Comparison of ENCODE assay signal across 18 cellular contexts in genomic region chr19:49155005-49155826, GRCh38. TPM values are rescaled to one million over a fixed set of nuclear protein-coding genes. Genes with fewer than 3 reads are reported as not detected.
DNase-seq lines count a peak whose midpoint lies in the region; ATAC-seq, FAIRE-seq and TF ChIP-seq lines count a peak whose summit lies in the region.
"Had no signal": no experiment of that assay in that cellular context is flagged by ENCODE, and none has a peak within 500 bp of the region (broad histone marks: within the 10 kb centered on the region; RNA-seq: fewer than 3 reads in every experiment).

Gene HRC, minus strand, starts transcription at chr19:49155396. Its CDS starts 159 bp downstream, at chr19:49155237.

- no peaks in the 10 kb centered on the region for H3K36me3 Mint-ChIP-seq in activated naive CD8-positive, alpha-beta T cell
- H3K36me3 Mint-ChIP-seq in activated naive CD8-positive, alpha-beta T cell treated with anti-CD3 and anti-CD28 coated beads, Interleukin-2, amount 50 U/mL, for 24 hours (ENCODE audit: low read depth) = no peaks in the 10 kb centered on the region
- peaks cover 12% of the 10 kb centered on the region for H3K36me3 Mint-ChIP-seq in nephron progenitor cell (ENCODE audit: low read depth)

- TF ChIP-seq CTCF in cardiac muscle cell (IDR thresholded peaks at IDR 0.05; ENCODE audit: low read depth, low read length) (no peak), nephron progenitor cell (IDR thresholded peaks at IDR 0.05) (no peak), vagina (IDR thresholded peaks at IDR 0.05) (no peak)

- H3K9me3 Mint-ChIP-seq in activated naive CD8-positive, alpha-beta T cell (ENCODE audit: low read depth) = no peaks in the 10 kb centered on the region
- no peaks in the 10 kb centered on the region for H3K9me3 Mint-ChIP-seq in activated naive CD8-positive, alpha-beta T cell treated with anti-CD3 and anti-CD28 coated beads, Interleukin-2, amount 50 U/mL, for 24 hours
- peaks cover 20% of the 10 kb centered on the region for H3K9me3 Mint-ChIP-seq in nephron progenitor cell

- peak within 1 kb of the TSS; percentile 41 for H3K27ac Mint-ChIP-seq in activated naive CD8-positive, alpha-beta T cell
- no peak within 1 kb of the TSS for H3K27ac Mint-ChIP-seq in activated naive CD8-positive, alpha-beta T cell treated with anti-CD3 and anti-CD28 coated beads, Interleukin-2, amount 50 U/mL, for 24 hours
- peak within 1 kb of the TSS; percentile 97 for H3K27ac Mint-ChIP-seq in nephron progenitor cell

- no peak for DNase-seq in activated naive CD8-positive, alpha-beta T cell treated with anti-CD3 and anti-CD28 coated beads, Interleukin-2, amount 50 U/mL, for 24 hours
- DNase-seq in cardiac muscle cell (ENCODE audit: low read depth in 1 of 2, low spot score in 1 of 2) (peak in 1 of 2 donors; percentile 89), nephron progenitor cell (peak; percentile 56), vagina (ENCODE audit: extremely low spot score in 2 of 2) (no peak), frontal cortex (ENCODE audit: low spot score in 2 of 2) (no peak), AG20443 (ENCODE audit: low spot score) (no peak)
- DNase-seq: activated CD4-positive, alpha-beta T cell treated with anti-CD3 and anti-CD28 coated beads, Interleukin-2, amount 50 U/mL, for 1 hour; COR-L47; effector CD8-positive, alpha-beta T cell; foreskin fibroblast; NCI-H2029; stimulated activated naive CD4-positive, alpha-beta T cell; T-helper 9 cell had no signal

- H3K27me3 ChIP-seq in cardiac muscle cell (no peaks in the 10 kb centered on the region), vagina (no peaks in the 10 kb centered on the region)

- no peak for ATAC-seq in activated naive CD8-positive, alpha-beta T cell treated with anti-CD3 and anti-CD28 coated beads, Interleukin-2, amount 50 U/mL, for 24 hours
- ATAC-seq in HG03354 (IDR thresholded peaks at IDR 0.05; ENCODE audit: poor library complexity, severe bottlenecking, unreplicated experiment) = no peak
- ATAC-seq: A549 had no signal

- no peak for TF ChIP-seq POLR2A in vagina (IDR thresholded peaks at IDR 0.05)

- FAIRE-seq in frontal cortex (lab: Jason Lieb, UNC) = no peak
- FAIRE-seq: A549, GM19239, keratinocyte had no signal

- H3K4me3 Mint-ChIP-seq in activated naive CD8-positive, alpha-beta T cell = no peak within 1 kb of the TSS
- H3K4me3 Mint-ChIP-seq in activated naive CD8-positive, alpha-beta T cell treated with anti-CD3 and anti-CD28 coated beads, Interleukin-2, amount 50 U/mL, for 24 hours = no peak within 1 kb of the TSS
- H3K4me3 Mint-ChIP-seq in nephron progenitor cell = peak within 1 kb of the TSS; percentile 75

- H3K27ac ChIP-seq in cardiac muscle cell (peak within 1 kb of the TSS; percentile 88), vagina (peak within 1 kb of the TSS; percentile 39)
- H3K27ac ChIP-seq: A549 had no signal

- H3K9me3 ChIP-seq in cardiac muscle cell (ENCODE audit: low read depth) (no peaks in the 10 kb centered on the region), vagina (no peaks in the 10 kb centered on the region)
- H3K9me3 ChIP-seq: A549 had no signal

- peaks cover 35% of the 10 kb centered on the region for H3K27me3 Mint-ChIP-seq in activated naive CD8-positive, alpha-beta T cell
- peaks cover 72% of the 10 kb centered on the region for H3K27me3 Mint-ChIP-seq in activated naive CD8-positive, alpha-beta T cell treated with anti-CD3 and anti-CD28 coated beads, Interleukin-2, amount 50 U/mL, for 24 hours
- peaks cover 30% of the 10 kb centered on the region for H3K27me3 Mint-ChIP-seq in nephron progenitor cell (ENCODE audit: low read depth, poor library complexity)

- H3K4me3 ChIP-seq in cardiac muscle cell (peak within 1 kb of the TSS; percentile 23), vagina (no peak within 1 kb of the TSS)
- H3K4me3 ChIP-seq: A549 had no signal

- H3K4me1 ChIP-seq in cardiac muscle cell (ENCODE audit: low read depth) (peaks cover 30% of the 10 kb centered on the region), vagina (peaks cover 39% of the 10 kb centered on the region)

- intact Hi-C loops in vagina (cut with DNase I) = no loop called here

- peaks cover 15% of the 10 kb centered on the region for H3K4me1 Mint-ChIP-seq in activated naive CD8-positive, alpha-beta T cell (ENCODE audit: low read depth)
- peaks cover 16% of the 10 kb centered on the region for H3K4me1 Mint-ChIP-seq in activated naive CD8-positive, alpha-beta T cell treated with anti-CD3 and anti-CD28 coated beads, Interleukin-2, amount 50 U/mL, for 24 hours
- peaks cover 72% of the 10 kb centered on the region for H3K4me1 Mint-ChIP-seq in nephron progenitor cell

- no peaks in the 10 kb centered on the region for H3K36me3 ChIP-seq in cardiac muscle cell
- H3K36me3 ChIP-seq in vagina = no peaks in the 10 kb centered on the region

RNA-seq across cellular contexts. Expression of gene HRC, which starts in this region (rescaled TPM):
- total RNA-seq in cardiac muscle cell = 255 and 389 TPM in 2 replicates
- 184 and 255 TPM in 2 replicates for polyA plus RNA-seq in cardiac muscle cell
- 0.25 TPM for total RNA-seq in vagina
- 0.41 TPM for total RNA-seq in frontal cortex

Comparison
In these comparisons a context has a peak if more than half of its experiments do, and no peak if none do; other contexts are left out.
1. RNA of gene HRC (total RNA-seq): 255 to 389 TPM in cardiac muscle cell; 0.41 TPM in frontal cortex (single experiment) and 0.25 TPM in vagina (single experiment); every median in the first group is over 100 times any median in the second.